Comparison of ENCODE assay signal across 19 cellular contexts in genomic region chr13:34017231-34017630, GRCh38.
"Had no signal": no experiment of that assay in that cellular context is flagged by ENCODE, and none has a peak within 500 bp of the region (broad histone marks: within the 10 kb centered on the region; RNA-seq: fewer than 3 reads in every experiment).

No MANE protein-coding gene starts in this region.

- H3K36me3 ChIP-seq: left lung, thyroid gland, upper lobe of right lung had no signal

- H3K27ac ChIP-seq: left lung, thyroid gland, upper lobe of right lung had no signal

- DNase-seq: activated CD4-positive, alpha-beta T cell treated with anti-CD3 and anti-CD28 coated beads for 36 hours; activated CD4-positive, alpha-beta T cell treated with anti-CD3 and anti-CD28 coated beads, Interleukin-2, amount 50 U/mL, for 4 hours; activated CD8-positive, alpha-beta memory T cell treated with anti-CD3 and anti-CD28 coated beads for 24 hours; activated CD8-positive, alpha-beta memory T cell treated with anti-CD3 and anti-CD28 coated beads, Interleukin-2, amount 50 U/mL, for 4 hours; activated naive CD4-positive, alpha-beta T cell; activated T-cell treated with anti-CD3 and anti-CD28 coated beads, Interleukin-2, amount 50 U/mL, for 4 hours; amniotic stem cell; cortex of kidney; endodermal cell; left lung; naive thymus-derived CD8-positive, alpha-beta T cell; stimulated activated CD4-positive, alpha-beta T cell treated with anti-CD3 and anti-CD28 coated beads, Interleukin-12 subunit alpha, Interleukin-12 subunit beta, amount 100 ng/mL, for 4 hours; stimulated activated CD4-positive, alpha-beta T cell treated with anti-CD3 and anti-CD28 coated beads, Interleukin-4, amount 100 ng/mL, for 4 hours; stimulated activated naive CD8-positive, alpha-beta T cell treated with anti-CD3 and anti-CD28 coated beads, Interleukin-15, Interleukin-2, amounts not matched to agents 100 U/mL and 50 U/mL, for 24 hours; T-cell; thyroid gland; upper lobe of right lung had no signal

- ATAC-seq: activated CD4-positive, alpha-beta T cell treated with anti-CD3 and anti-CD28 coated beads for 36 hours; activated T-cell treated with anti-CD3 and anti-CD28 coated beads, Interleukin-2, amount 50 U/mL, for 4 hours; left lung; naive thymus-derived CD8-positive, alpha-beta T cell; stimulated activated naive CD8-positive, alpha-beta T cell treated with anti-CD3 and anti-CD28 coated beads, Interleukin-15, Interleukin-2, amounts not matched to agents 100 U/mL and 50 U/mL, for 24 hours; T-cell; upper lobe of right lung; WTC11 had no signal

- H3K4me3 ChIP-seq: left lung, lung, thyroid gland, upper lobe of right lung had no signal

- H3K27me3 ChIP-seq: left lung, thyroid gland, upper lobe of right lung had no signal

- H3K9me3 ChIP-seq: thyroid gland, upper lobe of right lung had no signal

- H3K4me1 ChIP-seq: left lung, thyroid gland, upper lobe of right lung had no signal
